In the genomic region with DNA sequence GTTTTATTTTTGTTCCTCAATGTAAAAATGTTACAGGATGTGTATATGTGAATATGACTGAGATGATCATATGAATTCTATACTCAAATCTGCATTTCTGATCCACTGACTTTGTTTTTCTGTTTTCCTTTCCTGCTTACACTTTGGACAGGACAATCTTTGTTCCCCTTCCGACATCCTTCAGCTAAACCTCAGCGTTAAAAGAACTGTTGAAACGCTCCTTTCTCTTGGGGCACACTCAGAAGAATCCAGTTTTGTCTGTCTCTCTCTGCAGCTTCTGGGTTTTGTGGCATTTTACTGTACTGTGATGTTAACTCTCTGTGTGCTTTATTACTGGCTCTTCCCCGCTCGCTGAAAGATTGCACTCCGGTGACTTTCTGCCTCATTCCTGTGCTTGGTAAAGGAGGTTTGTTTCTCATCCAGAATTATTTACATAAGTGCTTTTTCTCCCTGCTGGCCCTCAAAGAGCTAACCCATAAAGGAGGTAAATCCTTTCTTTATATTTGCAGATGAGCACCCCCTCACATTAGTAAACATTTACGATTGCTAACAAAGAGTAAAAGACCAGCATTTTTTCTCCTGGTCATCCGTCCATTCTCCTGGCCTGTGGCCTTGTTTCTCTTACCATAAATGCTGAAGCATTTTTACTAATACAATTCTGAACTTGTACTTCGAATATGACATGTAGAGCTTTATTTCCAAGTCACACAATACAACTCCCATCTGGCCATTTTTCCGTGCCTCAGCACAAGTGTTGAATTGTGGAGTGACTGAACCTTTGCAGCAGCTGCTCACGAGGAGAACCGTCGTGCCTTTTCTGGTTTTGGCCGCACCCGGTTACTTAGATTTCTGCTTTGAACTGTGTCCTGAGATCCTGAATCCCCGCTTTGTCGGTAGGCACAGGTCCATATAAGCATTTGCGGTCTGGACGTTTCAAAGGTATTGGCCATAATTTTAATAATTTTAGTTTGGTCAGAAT, we compare ENCODE assay signal across 1 cellular context.
TF ChIP-seq lines count a peak whose summit lies in the region.

No MANE protein-coding gene starts in this region.

TF ChIP-seq in GM23338, 12 proteins besides CTCF, POLR2A, EP300 and RAD21 (continued from another document):
- TF ChIP-seq ZNF462 (CRISPR knock-in tag; IDR thresholded peaks at IDR 0.05): no peak
- no peak for TF ChIP-seq ZNF114 (CRISPR knock-in tag; IDR thresholded peaks at IDR 0.05)
- no peak for TF ChIP-seq EZH2 (IDR thresholded peaks at IDR 0.05; ENCODE audit: low read depth, unreplicated experiment)
- no peak for TF ChIP-seq JUNB (IDR thresholded peaks at IDR 0.05; ENCODE audit: unreplicated experiment)
- no peak for TF ChIP-seq ZNF331 (CRISPR knock-in tag; IDR thresholded peaks at IDR 0.05; ENCODE audit: low read depth)
- TF ChIP-seq, protein P1, sequence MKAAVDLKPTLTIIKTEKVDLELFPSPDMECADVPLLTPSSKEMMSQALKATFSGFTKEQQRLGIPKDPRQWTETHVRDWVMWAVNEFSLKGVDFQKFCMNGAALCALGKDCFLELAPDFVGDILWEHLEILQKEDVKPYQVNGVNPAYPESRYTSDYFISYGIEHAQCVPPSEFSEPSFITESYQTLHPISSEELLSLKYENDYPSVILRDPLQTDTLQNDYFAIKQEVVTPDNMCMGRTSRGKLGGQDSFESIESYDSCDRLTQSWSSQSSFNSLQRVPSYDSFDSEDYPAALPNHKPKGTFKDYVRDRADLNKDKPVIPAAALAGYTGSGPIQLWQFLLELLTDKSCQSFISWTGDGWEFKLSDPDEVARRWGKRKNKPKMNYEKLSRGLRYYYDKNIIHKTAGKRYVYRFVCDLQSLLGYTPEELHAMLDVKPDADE (IDR thresholded peaks at IDR 0.05): no peak
- no peak for TF ChIP-seq EZH2phosphoT487 (IDR thresholded peaks at IDR 0.05; ENCODE audit: unreplicated experiment)
TF ChIP-seq in GM23338: peak in this region for 0.
